ENCODE assay signal across 16 cellular contexts in the genomic region with DNA sequence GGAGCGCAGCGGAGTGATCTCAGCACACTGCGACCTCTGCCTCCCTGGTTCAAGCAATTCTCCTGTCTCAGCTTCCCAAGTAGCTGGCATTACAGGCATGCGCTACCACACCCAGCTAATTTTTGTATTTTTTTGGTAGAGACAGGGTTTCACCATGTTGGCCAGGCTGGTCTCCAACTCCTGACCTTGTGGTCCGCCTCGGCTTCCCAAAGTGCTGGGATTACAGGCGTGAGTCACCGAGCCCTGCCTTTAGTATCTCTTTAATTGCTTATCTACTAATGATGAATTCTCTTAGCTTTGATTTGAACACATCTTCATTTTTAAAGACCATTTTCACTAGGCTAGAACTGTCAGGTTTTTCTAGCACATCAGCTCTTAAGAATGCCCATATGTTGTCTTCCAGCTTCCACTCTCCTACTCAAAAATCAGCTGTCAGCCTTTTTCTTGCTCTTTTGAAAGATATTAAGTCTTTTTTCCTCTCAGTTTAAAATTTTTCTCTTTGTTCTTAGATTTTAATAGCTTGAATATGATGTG. TPM values are rescaled to one million over a fixed set of nuclear protein-coding genes. Genes with fewer than 3 reads are reported as not detected.
DNase-seq lines count a peak whose midpoint lies in the region; ATAC-seq and TF ChIP-seq lines count a peak whose summit lies in the region.
"Had no signal": no experiment of that assay in that cellular context is flagged by ENCODE, and none has a peak within 500 bp of the region (broad histone marks: within the 10 kb centered on the region; RNA-seq: fewer than 3 reads in every experiment).

No MANE protein-coding gene starts in this region.

- TF ChIP-seq CTCF in WTC11 (IDR thresholded peaks at IDR 0.05) (no peak), neural crest cell (conservative IDR thresholded peaks at IDR 0.05) (no peak), RWPE1 (conservative IDR thresholded peaks at IDR 0.05; ENCODE audit: low read depth) (no peak)

- peak; percentile 19 for DNase-seq in EH (ENCODE audit: low read depth)
- no peak for DNase-seq in WTC11 (ENCODE audit: low spot score)
- DNase-seq in iris pigment epithelial cell (ENCODE audit: low read depth), result peak; percentile 26
- DNase-seq in neural crest cell (ENCODE audit: low read depth, low spot score), result no peak
- DNase-seq in activated CD4-positive, alpha-beta T cell treated with anti-CD3 and anti-CD28 coated beads for 1 hour, result no peak
- no peak for DNase-seq in RWPE1 (ENCODE audit: low spot score)
- DNase-seq in T-cell, result no peak
- no peak for DNase-seq in AG08395 (ENCODE audit: low spot score)
- DNase-seq: Caco-2; CD8-positive, alpha-beta memory T cell; DMS53; GM23248; H7 had no signal

- CTCF ChIA-PET in WTC11 (lab: Charles Lee) (interaction anchor here (1.2 to 1.9 kb wide), 4 partner anchors 32 to 169 kb away, joined by 3 to 10 read pairs (median 4); a partner anchor contains a TSS), RWPE1 (lab: Yijun Ruan, JAX) (no interaction called here), T-cell (lab: Charles Lee) (interaction anchor here in 1 of 2 donors (0.7 kb wide), 1 partner anchor 62 kb away, joined by 3 read pairs; no protein-coding TSS in a partner anchor)

- H3K4me3 Mint-ChIP-seq in WTC11 (no peak overlapping the region), neural crest cell (no peak overlapping the region), T-cell (no peak overlapping the region)
- H3K4me3 Mint-ChIP-seq: CD8-positive, alpha-beta memory T cell had no signal

- H3K9me3 Mint-ChIP-seq in WTC11 (no peaks in the 10 kb centered on the region), neural crest cell (no peaks in the 10 kb centered on the region), T-cell (no peaks in the 10 kb centered on the region)
- H3K9me3 Mint-ChIP-seq: CD8-positive, alpha-beta memory T cell had no signal

- H3K27me3 Mint-ChIP-seq in WTC11 (ENCODE audit: low read depth) (no peaks in the 10 kb centered on the region), neural crest cell (ENCODE audit: low read depth) (no peaks in the 10 kb centered on the region), T-cell (no peaks in the 10 kb centered on the region)
- H3K27me3 Mint-ChIP-seq: CD8-positive, alpha-beta memory T cell had no signal

- peaks cover 30% of the 10 kb centered on the region for H3K4me1 Mint-ChIP-seq in WTC11
- peaks cover 17% of the 10 kb centered on the region for H3K4me1 Mint-ChIP-seq in neural crest cell
- H3K4me1 Mint-ChIP-seq in T-cell, result no peaks in the 10 kb centered on the region

- H3K27ac Mint-ChIP-seq in WTC11 (peak overlapping the region; percentile 38; the same call in 1 of the 2 replicates), neural crest cell (ENCODE audit: unreplicated experiment) (peak overlapping the region; percentile 28), T-cell (no peak overlapping the region)

- H3K36me3 Mint-ChIP-seq in WTC11 (no peaks in the 10 kb centered on the region), neural crest cell (ENCODE audit: low read depth) (peaks cover 2% of the 10 kb centered on the region), T-cell (peaks cover 15% of the 10 kb centered on the region)

- no peak overlapping the region for H3K27ac ChIP-seq in RWPE1
- H3K27ac ChIP-seq: BLaER1, GM23248 had no signal

- ATAC-seq in WTC11 (no peak), T-cell (replicated peaks in 1 of 4) (no peak)
- ATAC-seq: GM12878, HepG2 had no signal

- POLR2A ChIA-PET in WTC11 (lab: Charles Lee) (no interaction called here), RWPE1 (lab: Yijun Ruan, JAX; ENCODE audit: low non-redundant PET) (no interaction called here), T-cell (lab: Charles Lee) (no interaction called here)

TF ChIP-seq in WTC11, 78 proteins besides CTCF, POLR2A, EP300 and RAD21:
- TF ChIP-seq, protein P1, sequence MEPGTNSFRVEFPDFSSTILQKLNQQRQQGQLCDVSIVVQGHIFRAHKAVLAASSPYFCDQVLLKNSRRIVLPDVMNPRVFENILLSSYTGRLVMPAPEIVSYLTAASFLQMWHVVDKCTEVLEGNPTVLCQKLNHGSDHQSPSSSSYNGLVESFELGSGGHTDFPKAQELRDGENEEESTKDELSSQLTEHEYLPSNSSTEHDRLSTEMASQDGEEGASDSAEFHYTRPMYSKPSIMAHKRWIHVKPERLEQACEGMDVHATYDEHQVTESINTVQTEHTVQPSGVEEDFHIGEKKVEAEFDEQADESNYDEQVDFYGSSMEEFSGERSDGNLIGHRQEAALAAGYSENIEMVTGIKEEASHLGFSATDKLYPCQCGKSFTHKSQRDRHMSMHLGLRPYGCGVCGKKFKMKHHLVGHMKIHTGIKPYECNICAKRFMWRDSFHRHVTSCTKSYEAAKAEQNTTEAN (CRISPR knock-in tag; IDR thresholded peaks at IDR 0.05), result no peak
- peak; percentile 57; the same call in 1 of the 2 replicates for TF ChIP-seq ZNF317 (CRISPR knock-in tag; IDR thresholded peaks at IDR 0.05; ENCODE audit: borderline replicate concordance, low read depth)

RNA-seq across cellular contexts. Expression of a gene that starts 16.1 kb away (rescaled TPM):
- total RNA-seq in WTC11 (2021), result 0.42 to 0.55 TPM (median 0.50 TPM) in 3 replicates
- total RNA-seq in neural crest cell, result 0.47 and 0.61 TPM in 2 replicates
- under 1 TPM in 3 of 5 donors, not detected in 2; 0.19 to 0.29 (median 0.21) TPM for total RNA-seq in T-cell

RNA-seq across cellular contexts. Expression of a gene that starts 53.4 kb away (rescaled TPM):
- total RNA-seq in WTC11 (2021) (30.5 to 33.6 TPM (median 31.9 TPM) in 3 replicates), neural crest cell (41.8 and 43.9 TPM in 2 replicates), T-cell (10 to 100 TPM in 3 of 5 donors, 1 to 10 TPM in 2; 6.1 to 18.9 (median 18.2) TPM)

RNA-seq across cellular contexts. Expression of a gene that starts 53.5 kb away (rescaled TPM):
- total RNA-seq in WTC11 (2021), result 15.4 to 16.8 TPM (median 16.7 TPM) in 3 replicates
- 29.8 and 31.1 TPM in 2 replicates for total RNA-seq in neural crest cell
- 10 to 100 TPM; 10.1 to 14.3 (median 12.3) TPM for total RNA-seq in T-cell

RNA-seq across cellular contexts. Expression of a gene that starts 55.7 kb away (rescaled TPM):
- 58.6 to 83.9 TPM (median 74.8 TPM) in 3 replicates for total RNA-seq in WTC11 (2021)
- 22.0 and 22.1 TPM in 2 replicates for total RNA-seq in neural crest cell
- 1 to 10 TPM; 1.2 to 1.5 (median 1.2) TPM for total RNA-seq in T-cell

Comparison
In these comparisons a context has a peak if more than half of its experiments do, and no peak if none do; other contexts are left out.
1. DNase-seq: peak in EH (single experiment) and iris pigment epithelial cell (single experiment); none in WTC11 (single experiment), neural crest cell (single experiment), activated CD4-positive, alpha-beta T cell treated with anti-CD3 and anti-CD28 coated beads for 1 hour (single experiment), RWPE1 (single experiment), T-cell (0 of 34) and AG08395 (single experiment).
2. H3K27ac Mint-ChIP-seq: peak in WTC11 (single experiment) and neural crest cell (single experiment); none in T-cell (0 of 2).